ENCODE assay signal across 20 cellular contexts in the genomic region with DNA sequence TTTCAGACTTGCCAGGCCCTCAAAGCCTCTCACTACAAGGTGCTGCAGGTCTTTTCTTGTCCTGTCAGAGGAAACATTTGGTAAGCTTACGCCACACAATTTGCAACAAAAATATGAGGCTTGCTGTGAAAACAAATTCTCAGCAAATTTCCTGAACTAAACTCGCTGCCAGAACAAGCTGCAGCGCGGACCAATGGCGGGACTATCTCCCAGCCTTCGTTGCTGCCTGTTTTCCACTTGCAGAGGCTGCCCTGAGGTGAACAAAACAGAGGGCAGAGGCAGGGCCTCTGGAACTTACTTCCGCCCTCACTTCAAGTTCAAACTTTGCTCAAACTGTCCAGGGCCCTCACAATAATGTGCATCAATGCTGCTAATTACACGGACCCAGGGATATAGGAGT. TPM values are rescaled to one million over a fixed set of nuclear protein-coding genes. Genes with fewer than 3 reads are reported as not detected.
DNase-seq lines count a peak whose midpoint lies in the region; FAIRE-seq and TF ChIP-seq lines count a peak whose summit lies in the region.
"Had no signal": no experiment of that assay in that cellular context is flagged by ENCODE, and none has a peak within 500 bp of the region (broad histone marks: within the 10 kb centered on the region; RNA-seq: fewer than 3 reads in every experiment).

No MANE protein-coding gene starts in this region.

- peaks cover 47% of the 10 kb centered on the region for H3K4me1 Mint-ChIP-seq in activated CD4-positive, alpha-beta T cell treated with anti-CD3 and anti-CD28 coated beads, Interleukin-2, amount 10 ng/mL, durations not matched to agents 24 days and 14 days

- WGBS in small intestine, 3 donors, result 76 to 87% (median 83%) methylated on average over 8 of the region's 8 CpGs

- no peaks in the 10 kb centered on the region for H4K20me1 ChIP-seq in OCI-LY1 (ENCODE audit: insufficient read depth, low read length)

- peaks cover 3% of the 10 kb centered on the region; the same call in 1 of the 2 replicates for H3F3A ChIP-seq in OCI-LY1 (ENCODE audit: insufficient read depth, low read length)

- H3K27me3 ChIP-seq in OCI-LY1 (ENCODE audit: insufficient read depth, low read length), result no peaks in the 10 kb centered on the region
- H3K27me3 ChIP-seq in skeletal muscle satellite cell (ENCODE audit: control insufficient read depth, insufficient read depth, low read length), result no peaks in the 10 kb centered on the region
- no peaks in the 10 kb centered on the region for H3K27me3 ChIP-seq in small intestine (ENCODE audit: control insufficient read depth in 2 of 2, insufficient read depth in 2 of 2, low read length in 2 of 2)
- H3K27me3 ChIP-seq in ascending aorta, result no peaks in the 10 kb centered on the region
- H3K27me3 ChIP-seq: cardiac muscle cell, foreskin keratinocyte, SJCRH30 had no signal

- H3K4me3 ChIP-seq in OCI-LY1 (ENCODE audit: low read depth, low read length, poor library complexity, severe bottlenecking) (no peak overlapping the region), skeletal muscle satellite cell (ENCODE audit: low read length) (no peak overlapping the region), small intestine (ENCODE audit: low read depth in 1 of 2, low read length in 2 of 2) (no peak overlapping the region), ascending aorta (no peak overlapping the region)
- H3K4me3 ChIP-seq: cardiac muscle cell, SJCRH30 had no signal

- 0 out of 2 replicates have a peak overlapping the region, but pooled peaks have one; percentile 30 for H3K4me2 ChIP-seq in OCI-LY1 (ENCODE audit: low read length)
- no peak overlapping the region for H3K4me2 ChIP-seq in skeletal muscle satellite cell (ENCODE audit: low read length)

- H3K4me3 Mint-ChIP-seq in activated CD4-positive, alpha-beta T cell treated with anti-CD3 and anti-CD28 coated beads, Interleukin-2, amount 10 ng/mL, durations not matched to agents 24 days and 14 days, result no peak overlapping the region
- H3K4me3 Mint-ChIP-seq: stimulated activated naive B cell treated with anti-CD40 and anti-IgM and Interleukin-4, amounts not matched to agents 10 μg/mL and 1 μg/mL and 100 μg/mL, for 72 hours; type B pancreatic cell had no signal

- H3K9me3 ChIP-seq in OCI-LY1 (ENCODE audit: low read length) (no peaks in the 10 kb centered on the region), skeletal muscle satellite cell (replicated peaks; ENCODE audit: low read length) (no peaks in the 10 kb centered on the region), small intestine (ENCODE audit: control insufficient read depth, low read depth) (no peaks in the 10 kb centered on the region), ascending aorta (no peaks in the 10 kb centered on the region)
- H3K9me3 ChIP-seq: SJCRH30 had no signal

- peak overlapping the region; percentile 53 for H3K27ac Mint-ChIP-seq in activated CD4-positive, alpha-beta T cell treated with anti-CD3 and anti-CD28 coated beads, Interleukin-2, amount 10 ng/mL, durations not matched to agents 24 days and 14 days
- H3K27ac Mint-ChIP-seq: type B pancreatic cell had no signal

- H3K9me2 ChIP-seq in OCI-LY1 (ENCODE audit: low read depth, low read length), result no peaks in the 10 kb centered on the region

- H3K4me1 ChIP-seq in OCI-LY1 (ENCODE audit: insufficient read depth, low read length, severe bottlenecking) (peaks cover 48% of the 10 kb centered on the region), skeletal muscle satellite cell (ENCODE audit: control insufficient read depth, insufficient read depth, low read length) (peaks cover 35% of the 10 kb centered on the region), small intestine (ENCODE audit: control insufficient read depth in 2 of 2, insufficient read depth in 1 of 2, low read depth in 1 of 2, low read length in 1 of 2) (no peaks in the 10 kb centered on the region), ascending aorta (no peaks in the 10 kb centered on the region)

- H3K9ac ChIP-seq in OCI-LY1 (ENCODE audit: low read length), result peak overlapping the region; percentile 43; the same call in 1 of the 2 replicates
- peak overlapping the region; percentile 2 for H3K9ac ChIP-seq in skeletal muscle satellite cell (ENCODE audit: low read depth, low read length)

- DNase-seq in activated CD4-positive, alpha-beta T cell treated with anti-CD3 and anti-CD28 coated beads, Interleukin-2, amount 10 ng/mL, durations not matched to agents 24 days and 14 days, result no peak
- no peak for DNase-seq in activated CD4-positive, alpha-beta T cell treated with anti-CD3 and anti-CD28 coated beads, Interleukin-2, amount 50 U/mL, for 48 hours
- DNase-seq in dermis microvascular lymphatic vessel endothelial cell (ENCODE audit: low read depth in 2 of 2), result peak; percentile 61 to 75
- no peak for DNase-seq in small intestine
- no peak for DNase-seq in NCI-H748 treated with DMSO at 0.1 percent for 48 hours (lab: John Stamatoyannopoulos, UW)
- no peak for DNase-seq in ascending aorta (ENCODE audit: low spot score in 2 of 2)
- DNase-seq: activated CD8-positive, alpha-beta memory T cell treated with anti-CD3 and anti-CD28 coated beads for 24 hours; activated naive CD4-positive, alpha-beta T cell treated with anti-CD3 and anti-CD28 coated beads, Interleukin-2, amount 50 U/mL, for 16 hours; effector CD8-positive, alpha-beta T cell; EL; foreskin keratinocyte; NCI-H2029 treated with DMSO at 0.1 percent for 48 hours; NCI-H510A; SJCRH30; stimulated activated naive B cell treated with anti-CD40 and anti-IgM and Interleukin-4, amounts not matched to agents 10 μg/mL and 1 μg/mL and 100 μg/mL, for 72 hours had no signal

- H2AFZ ChIP-seq in OCI-LY1 (ENCODE audit: low read length), result no peak overlapping the region

- intact Hi-C loops in activated CD4-positive, alpha-beta T cell treated with anti-CD3 and anti-CD28 coated beads, Interleukin-2, amount 10 ng/mL, durations not matched to agents 24 days and 14 days (cut with micrococcal nuclease), result loop anchor here (10.0 kb wide), 1 partner anchor 244 kb away; the partner anchor contains the start of gene ZBTB9
- intact Hi-C loops in ascending aorta (cut with DNase I), result no loop called here

- H3K27ac ChIP-seq in OCI-LY1 (ENCODE audit: low read depth, low read length, poor library complexity, severe bottlenecking), result peak overlapping the region; percentile 86
- H3K27ac ChIP-seq in small intestine (ENCODE audit: low read depth in 1 of 2, low read length in 1 of 2), result no peak overlapping the region
- no peak overlapping the region for H3K27ac ChIP-seq in ascending aorta
- H3K27ac ChIP-seq: cardiac muscle cell, foreskin keratinocyte, SJCRH30 had no signal

- H3K9me3 Mint-ChIP-seq in activated CD4-positive, alpha-beta T cell treated with anti-CD3 and anti-CD28 coated beads, Interleukin-2, amount 10 ng/mL, durations not matched to agents 24 days and 14 days, result no peaks in the 10 kb centered on the region
- H3K9me3 Mint-ChIP-seq: stimulated activated naive B cell treated with anti-CD40 and anti-IgM and Interleukin-4, amounts not matched to agents 10 μg/mL and 1 μg/mL and 100 μg/mL, for 72 hours; type B pancreatic cell had no signal

- H3K79me2 ChIP-seq in OCI-LY1 (ENCODE audit: insufficient read depth, low read length), result no peaks in the 10 kb centered on the region

- no peaks in the 10 kb centered on the region for H3K27me3 Mint-ChIP-seq in activated CD4-positive, alpha-beta T cell treated with anti-CD3 and anti-CD28 coated beads, Interleukin-2, amount 10 ng/mL, durations not matched to agents 24 days and 14 days
- H3K27me3 Mint-ChIP-seq: stimulated activated naive B cell treated with anti-CD40 and anti-IgM and Interleukin-4, amounts not matched to agents 10 μg/mL and 1 μg/mL and 100 μg/mL, for 72 hours; type B pancreatic cell had no signal

- FAIRE-seq in small intestine (lab: Jason Lieb, UNC), result no peak
- FAIRE-seq: A204.1 had no signal

- TF ChIP-seq CTCF in OCI-LY1 (IDR thresholded peaks at IDR 0.05; ENCODE audit: low read length) (no peak), ascending aorta (IDR thresholded peaks at IDR 0.05) (no peak)

- H3K36me3 ChIP-seq in OCI-LY1 (ENCODE audit: insufficient read depth, low read length) (peaks cover 70% of the 10 kb centered on the region), skeletal muscle satellite cell (ENCODE audit: insufficient read depth, low read length) (peaks cover 55% of the 10 kb centered on the region), small intestine (ENCODE audit: control insufficient read depth in 2 of 2, insufficient read depth in 2 of 2, low read length in 2 of 2) (peaks cover 2 to 19% of the 10 kb centered on the region in 2 donors), ascending aorta (peaks cover 0 to 10% of the 10 kb centered on the region in 2 donors)
- H3K36me3 ChIP-seq: cardiac muscle cell had no signal

- peaks cover 48% of the 10 kb centered on the region for H3K36me3 Mint-ChIP-seq in activated CD4-positive, alpha-beta T cell treated with anti-CD3 and anti-CD28 coated beads, Interleukin-2, amount 10 ng/mL, durations not matched to agents 24 days and 14 days (ENCODE audit: low read depth)

RNA-seq across cellular contexts. Expression of gene UQCC2, which starts 12.4 kb away (rescaled TPM):
- 131 and 137 TPM in 2 replicates for total RNA-seq in activated CD4-positive, alpha-beta T cell treated with anti-CD3 and anti-CD28 coated beads, Interleukin-2, amount 10 ng/mL, durations not matched to agents 24 days and 14 days
- 9.9 and 21.2 TPM in 2 replicates for total RNA-seq in dermis microvascular lymphatic vessel endothelial cell
- total RNA-seq in skeletal muscle satellite cell (2012; rRNA removed), result 17.5 and 18.8 TPM in 2 replicates
- polyA plus RNA-seq in small intestine, result 10 to 100 TPM; 36.5 to 51.7 (median 36.7) TPM
- total RNA-seq in ascending aorta, result 2.6 TPM

RNA-seq across cellular contexts. Expression of gene IP6K3, which starts 47.6 kb away (rescaled TPM):
- not detected in 2 replicates for total RNA-seq in activated CD4-positive, alpha-beta T cell treated with anti-CD3 and anti-CD28 coated beads, Interleukin-2, amount 10 ng/mL, durations not matched to agents 24 days and 14 days
- total RNA-seq in dermis microvascular lymphatic vessel endothelial cell (not detected in 2 replicates), ascending aorta (not detected)
- total RNA-seq in skeletal muscle satellite cell (2012; rRNA removed), result 0.51 and 2.6 TPM in 2 replicates
- polyA plus RNA-seq in small intestine, result 1 to 10 TPM in 1 of 3 donors, under 1 TPM in 2; 0.54 to 1.0 (median 0.89) TPM
- total RNA-seq: foreskin keratinocyte had no signal
- polyA plus RNA-seq: foreskin keratinocyte had no signal

Comparison
In these comparisons a context has a peak if more than half of its experiments do, and no peak if none do; other contexts are left out.
1. DNase-seq: peak in dermis microvascular lymphatic vessel endothelial cell (2 of 2); none in activated CD4-positive, alpha-beta T cell treated with anti-CD3 and anti-CD28 coated beads, Interleukin-2, amount 10 ng/mL, durations not matched to agents 24 days and 14 days (single experiment), activated CD4-positive, alpha-beta T cell treated with anti-CD3 and anti-CD28 coated beads, Interleukin-2, amount 50 U/mL, for 48 hours (0 of 2), small intestine (single experiment), NCI-H748 treated with DMSO at 0.1 percent for 48 hours (single experiment) and ascending aorta (0 of 2).